ENCODE assay signal across 21 cellular contexts in genomic region chr16:81813648-81814047, GRCh38. TPM values are rescaled to one million over a fixed set of nuclear protein-coding genes. Genes with fewer than 3 reads are reported as not detected.
DNase-seq lines count a peak whose midpoint lies in the region; ATAC-seq and TF ChIP-seq lines count a peak whose summit lies in the region.
"Had no signal": no experiment of that assay in that cellular context is flagged by ENCODE, and none has a peak within 500 bp of the region (broad histone marks: within the 10 kb centered on the region; RNA-seq: fewer than 3 reads in every experiment).

No MANE protein-coding gene starts in this region.

- no peaks in the 10 kb centered on the region; a peak in 1 of 7 replicates for H3K36me3 Mint-ChIP-seq in H9 (ENCODE audit: insufficient read depth in 1 of 3, low read depth in 3 of 3)
- H3K36me3 Mint-ChIP-seq: type B pancreatic cell had no signal

- H2BK120ac ChIP-seq in H9 (ENCODE audit: low read depth, low read length, poor library complexity, severe bottlenecking) = no peak overlapping the region
- H2BK120ac ChIP-seq in neuronal stem cell (ENCODE audit: low read depth, low read length) = no peak overlapping the region

- H3K9ac ChIP-seq in BLaER1 treated with 17β-estradiol and CSF1 and Interleukin-3, amounts not matched to agents 10 nM and 100 nM = no peak overlapping the region
- H3K9ac ChIP-seq in H9 (ENCODE audit: extremely low read depth, insufficient read length, low read length) (no peak overlapping the region), SU-DHL-6 (ENCODE audit: low read length) (peak overlapping the region; percentile 68), neuronal stem cell (ENCODE audit: low read depth, low read length, poor library complexity) (no peak overlapping the region)
- H3K9ac ChIP-seq: GM23248, SK-N-SH had no signal

- no peak overlapping the region for H4K8ac ChIP-seq in H9 (replicated peaks; ENCODE audit: insufficient read length, low read depth, low read length)
- no peak overlapping the region for H4K8ac ChIP-seq in neuronal stem cell (ENCODE audit: low read depth, low read length)

- H3T11ph ChIP-seq in H9 (ENCODE audit: low read length) = no peak overlapping the region

- WGBS in H9 (ENCODE audit: extremely low coverage, insufficient read length, low lambda C conversion rate) = no CpG with 5 or more reads among the region's 2 CpGs
- no CpG with 5 or more reads among the region's 2 CpGs for WGBS in neuronal stem cell (ENCODE audit: extremely low coverage in 2 of 2, insufficient read length in 2 of 2, insufficient replicate concordance in 1 of 2), 2 donors

- no peak for TF ChIP-seq POLR2A in uterus (IDR thresholded peaks at IDR 0.05)

- H3K9me2 ChIP-seq in SU-DHL-6 (replicated peaks; ENCODE audit: insufficient read depth, low read length) = no peaks in the 10 kb centered on the region
- H3K9me2 ChIP-seq: SK-N-SH had no signal

- no peak overlapping the region for H3K4ac ChIP-seq in H9 (ENCODE audit: low read depth, low read length)
- no peak overlapping the region for H3K4ac ChIP-seq in neuronal stem cell (ENCODE audit: low read length)

- no peak for ATAC-seq in GM18517 (IDR thresholded peaks at IDR 0.05; ENCODE audit: unreplicated experiment)
- no peak for ATAC-seq in GM21381 (IDR thresholded peaks at IDR 0.05; ENCODE audit: unreplicated experiment)

- no peak overlapping the region for H4K91ac ChIP-seq in H9 (ENCODE audit: insufficient read length, low read depth, low read length)
- H4K91ac ChIP-seq in neuronal stem cell (ENCODE audit: low read depth, low read length, poor library complexity) = no peak overlapping the region

- H3K27ac ChIP-seq in BLaER1 treated with 17β-estradiol and CSF1 and Interleukin-3, amounts not matched to agents 10 nM and 100 nM = peak overlapping the region in 6 of 11 experiments; percentile 11 to 40 (median 25); a peak in 6 of 22 replicates
- H3K27ac ChIP-seq in H9 (ENCODE audit: insufficient read length, low read depth, low read length) = no peak overlapping the region
- peak overlapping the region; percentile 100 for H3K27ac ChIP-seq in SU-DHL-6 (ENCODE audit: low read depth, low read length)
- no peak overlapping the region for H3K27ac ChIP-seq in neuronal stem cell (replicated peaks; ENCODE audit: low read length)
- peak overlapping the region in 1 of 2 donors; percentile 33 for H3K27ac ChIP-seq in uterus
- H3K27ac ChIP-seq: coronary artery, GM23248, RWPE1 had no signal

- peaks cover 80% of the 10 kb centered on the region for H3F3A ChIP-seq in SU-DHL-6 (ENCODE audit: insufficient read depth)

- H3K79me2 ChIP-seq in H9 (ENCODE audit: insufficient read depth, low read length) (no peaks in the 10 kb centered on the region), SU-DHL-6 (ENCODE audit: insufficient read depth, low read length) (peaks cover 68% of the 10 kb centered on the region)

- H3K4me1 Mint-ChIP-seq in H9 = peaks cover 18 to 24% of the 10 kb centered on the region in 2 experiments

- H3K27me3 Mint-ChIP-seq in H9 (ENCODE audit: low read depth) = no peaks in the 10 kb centered on the region
- H3K27me3 Mint-ChIP-seq: activated CD4-positive, alpha-beta memory T cell treated with anti-CD3 and anti-CD28 coated beads, Interleukin-2, amount 10 ng/mL, durations not matched to agents 7 days and 5 days had no signal

- no peak overlapping the region for H3K23ac ChIP-seq in H9 (ENCODE audit: insufficient read length, low read depth, low read length)
- no peak overlapping the region for H3K23ac ChIP-seq in neuronal stem cell (ENCODE audit: low read depth, low read length, poor library complexity)

- H3K9me3 Mint-ChIP-seq in H9 = peaks cover 0 to 7% of the 10 kb centered on the region in 2 experiments; a peak in 2 of 5 replicates
- H3K9me3 Mint-ChIP-seq: activated CD4-positive, alpha-beta memory T cell treated with anti-CD3 and anti-CD28 coated beads, Interleukin-2, amount 10 ng/mL, durations not matched to agents 7 days and 5 days; type B pancreatic cell had no signal

- intact Hi-C loops in uterus (cut with DNase I; ENCODE audit: low total_unique reads) = no loop called here

- H2AFZ ChIP-seq in H9 (ENCODE audit: low read length) (no peak overlapping the region), SU-DHL-6 (ENCODE audit: low read depth, low read length, severe bottlenecking) (no peak overlapping the region), neuronal stem cell (ENCODE audit: low read length) (no peak overlapping the region)
- H2AFZ ChIP-seq: GM23248 had no signal

- TF ChIP-seq CTCF in H9 (conservative IDR thresholded peaks at IDR 0.05) (no peak), SU-DHL-6 (IDR thresholded peaks at IDR 0.05; ENCODE audit: insufficient read depth, low read length, poor library complexity, severe bottlenecking) (no peak), uterus (IDR thresholded peaks at IDR 0.05) (no peak)

- no peak overlapping the region for H3K4me3 ChIP-seq in BLaER1 treated with 17β-estradiol and CSF1 and Interleukin-3, amounts not matched to agents 10 nM and 100 nM
- no peak overlapping the region for H3K4me3 ChIP-seq in SU-DHL-6 (ENCODE audit: insufficient read depth, low read length, poor library complexity, severe bottlenecking)
- H3K4me3 ChIP-seq in neuronal stem cell (ENCODE audit: low read length in 2 of 2) = no peak overlapping the region
- H3K4me3 ChIP-seq in uterus = no peak overlapping the region
- H3K4me3 ChIP-seq: coronary artery, GM23248 had no signal

- DNase-seq in H9 (no peak), neuronal stem cell (ENCODE audit: low spot score) (no peak), uterus (no peak), NCI-H1105 treated with DMSO at 0.1 percent for 48 hours (lab: John Stamatoyannopoulos, UW) (no peak)
- DNase-seq: ACHN; activated CD4-positive, alpha-beta memory T cell treated with anti-CD3 and anti-CD28 coated beads, Interleukin-2, amount 10 ng/mL, durations not matched to agents 7 days and 5 days; activated effector memory CD4-positive, alpha-beta T cell treated with anti-CD3 and anti-CD28 coated beads, Interleukin-2, amount 50 U/mL, for 16 hours; GM23248; NCI-H1436; NCI-H510A treated with DMSO at 0.1 percent for 48 hours; occipital lobe; SK-N-SH; stimulated activated CD4-positive, alpha-beta T cell treated with anti-CD3 and anti-CD28 coated beads, Interleukin-4, amount 100 ng/mL, for 4 hours; T1000 had no signal

- no peak overlapping the region for H2BK20ac ChIP-seq in H9 (ENCODE audit: low read depth, low read length, poor library complexity, severe bottlenecking)

- H3K9me3 ChIP-seq in BLaER1 treated with 17β-estradiol and CSF1 and Interleukin-3, amounts not matched to agents 10 nM and 100 nM (replicated peaks in 1 of 11) = peaks cover 0 to 12% (median 0%) of the 10 kb centered on the region in 11 experiments; a peak in 3 of 22 replicates
- H3K9me3 ChIP-seq in H9 (ENCODE audit: control insufficient read depth, low read depth, low read length) (no peaks in the 10 kb centered on the region), SU-DHL-6 (ENCODE audit: insufficient read depth, low read length) (no peaks in the 10 kb centered on the region), neuronal stem cell (replicated peaks in 1 of 2; ENCODE audit: control insufficient read depth in 2 of 2, insufficient read depth in 1 of 2, low read depth in 1 of 2, low read length in 2 of 2) (no peaks in the 10 kb centered on the region), uterus (no peaks in the 10 kb centered on the region)
- H3K9me3 ChIP-seq: SK-N-SH had no signal

- H3K4me1 ChIP-seq in BLaER1 treated with 17β-estradiol and CSF1 and Interleukin-3, amounts not matched to agents 10 nM and 100 nM = peaks cover 65 to 81% (median 78%) of the 10 kb centered on the region in 10 experiments
- H3K4me1 ChIP-seq in H9 (ENCODE audit: insufficient read depth, low read length) (peaks cover 5% of the 10 kb centered on the region; the same call in 1 of the 2 replicates), neuronal stem cell (ENCODE audit: control insufficient read depth in 2 of 2, insufficient read depth in 1 of 2, low read depth in 1 of 2, low read length in 2 of 2) (peaks cover 2 to 4% of the 10 kb centered on the region in 2 donors), uterus (no peaks in the 10 kb centered on the region)

- no peak overlapping the region for H2BK5ac ChIP-seq in H9 (ENCODE audit: insufficient read length, low read length)
- no peak overlapping the region for H2BK5ac ChIP-seq in neuronal stem cell (ENCODE audit: low read length)

- no peak overlapping the region for H2AK5ac ChIP-seq in H9 (ENCODE audit: insufficient read length, low read length)
- H2AK5ac ChIP-seq in neuronal stem cell (ENCODE audit: low read depth, low read length) = no peak overlapping the region

- H2BK15ac ChIP-seq in H9 (ENCODE audit: low read depth, low read length) (no peak overlapping the region), neuronal stem cell (ENCODE audit: low read length) (no peak overlapping the region)

- no peaks in the 10 kb centered on the region for H3K27me3 ChIP-seq in BLaER1 treated with 17β-estradiol and CSF1 and Interleukin-3, amounts not matched to agents 10 nM and 100 nM
- H3K27me3 ChIP-seq in H9 (ENCODE audit: insufficient read depth, low read length) (no peaks in the 10 kb centered on the region), SU-DHL-6 (ENCODE audit: low read length) (no peaks in the 10 kb centered on the region), neuronal stem cell (ENCODE audit: control insufficient read depth in 3 of 3, insufficient read depth in 3 of 3, low read depth in 1 of 3, low read length in 3 of 3) (no peaks in the 10 kb centered on the region), uterus (no peaks in the 10 kb centered on the region)

- no peak overlapping the region for H4K5ac ChIP-seq in H9 (ENCODE audit: insufficient read length, low read depth, low read length)

- H3K79me1 ChIP-seq in H9 (ENCODE audit: insufficient read depth, low read depth, low read length, poor library complexity, severe bottlenecking) (no peaks in the 10 kb centered on the region), neuronal stem cell (ENCODE audit: low read depth, low read length) (no peaks in the 10 kb centered on the region)

- H3K4me2 ChIP-seq in BLaER1 treated with 17β-estradiol and CSF1 and Interleukin-3, amounts not matched to agents 10 nM and 100 nM = peak overlapping the region in 6 of 11 experiments; percentile 11 to 99 (median 88); a peak in 10 of 22 replicates
- H3K4me2 ChIP-seq in H9 (ENCODE audit: insufficient read depth, insufficient read length, low read length) (no peak overlapping the region), SU-DHL-6 (ENCODE audit: low read depth, low read length, poor library complexity, severe bottlenecking) (peak overlapping the region; percentile 89), neuronal stem cell (ENCODE audit: insufficient read depth, low read length, poor library complexity, severe bottlenecking) (no peak overlapping the region)
- H3K4me2 ChIP-seq: SK-N-SH had no signal

- H3K36me3 ChIP-seq in BLaER1 treated with 17β-estradiol and CSF1 and Interleukin-3, amounts not matched to agents 10 nM and 100 nM = peaks cover 0 to 9% (median 0%) of the 10 kb centered on the region in 11 experiments; a peak in 5 of 22 replicates
- H3K36me3 ChIP-seq in SU-DHL-6 (ENCODE audit: low read length) (no peaks in the 10 kb centered on the region), neuronal stem cell (replicated peaks in 1 of 2; ENCODE audit: control insufficient read depth in 2 of 2, insufficient read depth in 2 of 2, low read length in 2 of 2) (peaks cover 0 to 2% of the 10 kb centered on the region in 2 donors), uterus (no peaks in the 10 kb centered on the region)

- H3K23me2 ChIP-seq in H9 (ENCODE audit: insufficient read length, low read depth, low read length, poor library complexity, severe bottlenecking) = no peaks in the 10 kb centered on the region

- no peak overlapping the region for H3K56ac ChIP-seq in H9 (ENCODE audit: insufficient read length, low read depth, low read length)

- peaks cover 0 to 82% (median 7%) of the 10 kb centered on the region in 11 experiments; a peak in 10 of 22 replicates for H4K20me1 ChIP-seq in BLaER1 treated with 17β-estradiol and CSF1 and Interleukin-3, amounts not matched to agents 10 nM and 100 nM
- no peaks in the 10 kb centered on the region for H4K20me1 ChIP-seq in H9 (ENCODE audit: control insufficient read depth, insufficient read depth, insufficient read length)
- no peaks in the 10 kb centered on the region for H4K20me1 ChIP-seq in SU-DHL-6 (ENCODE audit: low read depth, low read length)

- H3K4me3 Mint-ChIP-seq in H9 = no peak overlapping the region
- H3K4me3 Mint-ChIP-seq: activated CD4-positive, alpha-beta memory T cell treated with anti-CD3 and anti-CD28 coated beads, Interleukin-2, amount 10 ng/mL, durations not matched to agents 7 days and 5 days; type B pancreatic cell had no signal

- H3K14ac ChIP-seq in H9 (ENCODE audit: insufficient read depth, low read length) (no peak overlapping the region), neuronal stem cell (ENCODE audit: low read length) (no peak overlapping the region)

- H3K18ac ChIP-seq in H9 (ENCODE audit: insufficient read length, low read depth, low read length) (no peak overlapping the region), neuronal stem cell (ENCODE audit: low read length) (peak overlapping the region; percentile 2)

- H2BK12ac ChIP-seq in H9 (ENCODE audit: insufficient read length, low read depth, low read length) = no peak overlapping the region
- H2BK12ac ChIP-seq in neuronal stem cell (ENCODE audit: low read length) = no peak overlapping the region

- H3K27ac Mint-ChIP-seq in H9 = peak overlapping the region in 2 of 3 experiments; percentile 20 to 67; a peak in 2 of 7 replicates
- H3K27ac Mint-ChIP-seq: activated CD4-positive, alpha-beta memory T cell treated with anti-CD3 and anti-CD28 coated beads, Interleukin-2, amount 10 ng/mL, durations not matched to agents 7 days and 5 days; type B pancreatic cell had no signal

RNA-seq across cellular contexts. Expression of gene PLCG2, which starts 34.6 kb away (rescaled TPM):
- 5.4 and 6.0 TPM in 2 replicates for total RNA-seq in H9 (2021)
- polyA plus RNA-seq in neuronal stem cell (2013, experiment 1 of 2) = 1.3 TPM
- 1.1 TPM for polyA plus RNA-seq in neuronal stem cell (2013, experiment 2 of 2)
- total RNA-seq in uterus = 10 to 100 TPM; 11.2 to 39.4 (median 18.8) TPM
- total RNA-seq: GM23248 had no signal

Comparison
In these comparisons a context has a peak if more than half of its experiments do, and no peak if none do; other contexts are left out.
1. H3K27ac ChIP-seq: peak in BLaER1 treated with 17β-estradiol and CSF1 and Interleukin-3, amounts not matched to agents 10 nM and 100 nM (6 of 11) and SU-DHL-6 (single experiment); none in H9 (single experiment) and neuronal stem cell (single experiment).
2. H3K4me2 ChIP-seq: peak in BLaER1 treated with 17β-estradiol and CSF1 and Interleukin-3, amounts not matched to agents 10 nM and 100 nM (6 of 11) and SU-DHL-6 (single experiment); none in H9 (single experiment) and neuronal stem cell (single experiment).